In genomic region chr9:69035438-69036316, GRCh38 we compare ENCODE assay signal across 8 cellular contexts. TPM values are rescaled to one million over a fixed set of nuclear protein-coding genes. Genes with fewer than 3 reads are reported as not detected.
DNase-seq lines count a peak whose midpoint lies in the region; ATAC-seq and TF ChIP-seq lines count a peak whose summit lies in the region.

Gene FXN (plus strand): TSS chr9:69035752. CDS start chr9:69035783, 31 bp downstream.

- H3K4me3 Mint-ChIP-seq in activated naive CD4-positive, alpha-beta T cell treated with anti-CD3 and anti-CD28 coated beads, Interleukin-2, amount 10 ng/mL, durations not matched to agents 7 days and 5 days = peak within 1 kb of the TSS; percentile 93

- H3K4me1 ChIP-seq in osteoblast (ENCODE audit: insufficient read depth, low read length) (no peaks in the 10 kb centered on the region), thymus (ENCODE audit: control insufficient read depth, insufficient read depth, low read length) (peaks cover 2% of the 10 kb centered on the region)

- peak within 1 kb of the TSS; percentile 99 for H2AFZ ChIP-seq in osteoblast (ENCODE audit: low read length)

- H3K4me1 Mint-ChIP-seq in activated naive CD4-positive, alpha-beta T cell treated with anti-CD3 and anti-CD28 coated beads, Interleukin-2, amount 10 ng/mL, durations not matched to agents 7 days and 5 days = peaks cover 50% of the 10 kb centered on the region

- no peaks in the 10 kb centered on the region for H4K20me1 ChIP-seq in osteoblast (ENCODE audit: insufficient read depth, low read length)

- peak; percentile 95 for ATAC-seq in GM21786 (IDR thresholded peaks at IDR 0.05; ENCODE audit: unreplicated experiment)

- peak within 1 kb of the TSS; percentile 43 for H3K27ac ChIP-seq in KOPT-K1 (ENCODE audit: low read depth, low read length, poor library complexity, severe bottlenecking)
- H3K27ac ChIP-seq in SK-N-MC = no peak within 1 kb of the TSS
- peak within 1 kb of the TSS; percentile 60 for H3K27ac ChIP-seq in osteoblast (ENCODE audit: low read depth, low read length)
- H3K27ac ChIP-seq in thymus (ENCODE audit: low read depth) = peak within 1 kb of the TSS; percentile 53

- peak within 1 kb of the TSS; percentile 88 for H3K27ac Mint-ChIP-seq in activated naive CD4-positive, alpha-beta T cell treated with anti-CD3 and anti-CD28 coated beads, Interleukin-2, amount 10 ng/mL, durations not matched to agents 7 days and 5 days

- H3K79me2 ChIP-seq in osteoblast (ENCODE audit: insufficient read depth, low read length) = peaks cover 35% of the 10 kb centered on the region

- peaks cover 7% of the 10 kb centered on the region for H3K36me3 Mint-ChIP-seq in activated naive CD4-positive, alpha-beta T cell treated with anti-CD3 and anti-CD28 coated beads, Interleukin-2, amount 10 ng/mL, durations not matched to agents 7 days and 5 days

- DNase-seq in ELR (ENCODE audit: low read depth) (peak; percentile 79), SK-N-MC (ENCODE audit: low read depth, low spot score) (no peak), globus pallidus (ENCODE audit: low spot score) (peak; percentile 76), osteoblast (ENCODE audit: insufficient read length, low spot score, missing footprints) (peak; percentile 98)
- peak; percentile 83 for DNase-seq in activated naive CD4-positive, alpha-beta T cell treated with anti-CD3 and anti-CD28 coated beads, Interleukin-2, amount 10 ng/mL, durations not matched to agents 7 days and 5 days

- TF ChIP-seq CTCF in osteoblast (IDR thresholded peaks at IDR 0.05; ENCODE audit: extremely low read depth, low read depth, low read length) = peak; percentile 95

- peak within 1 kb of the TSS; percentile 80 for H3K9ac ChIP-seq in SK-N-MC (ENCODE audit: insufficient read length)

- no peaks in the 10 kb centered on the region for H3K9me3 Mint-ChIP-seq in activated naive CD4-positive, alpha-beta T cell treated with anti-CD3 and anti-CD28 coated beads, Interleukin-2, amount 10 ng/mL, durations not matched to agents 7 days and 5 days

- 1% methylated on average over 75 of the region's 75 CpGs for WGBS in thymus

- peak within 1 kb of the TSS; percentile 88 for H3K4me3 ChIP-seq in SK-N-MC
- H3K4me3 ChIP-seq in osteoblast (ENCODE audit: insufficient read depth, low read length) = peak within 1 kb of the TSS; percentile 98
- H3K4me3 ChIP-seq in thymus (ENCODE audit: low read length) = peak within 1 kb of the TSS; percentile 56

- no peaks in the 10 kb centered on the region for H3K36me3 ChIP-seq in KOPT-K1 (ENCODE audit: insufficient read depth, low read length)
- no peaks in the 10 kb centered on the region for H3K36me3 ChIP-seq in SK-N-MC (ENCODE audit: insufficient read depth, low read length)
- no peaks in the 10 kb centered on the region for H3K36me3 ChIP-seq in osteoblast (ENCODE audit: insufficient read depth, low read length)
- H3K36me3 ChIP-seq in thymus (ENCODE audit: control insufficient read depth, insufficient read depth) = no peaks in the 10 kb centered on the region

- H3K4me2 ChIP-seq in osteoblast (ENCODE audit: insufficient read depth, low read length) = peak within 1 kb of the TSS; percentile 92

- CTCF ChIA-PET in activated naive CD4-positive, alpha-beta T cell treated with anti-CD3 and anti-CD28 coated beads, Interleukin-2, amount 10 ng/mL, durations not matched to agents 7 days and 5 days (lab: Charles Lee) = interaction anchor here (0.6 to 2.7 kb wide), 19 partner anchors 9 to 455 kb away, joined by 3 to 32 read pairs (median 4); partner anchors contain the start of gene PIP5K1B

- H3K9me3 ChIP-seq in KOPT-K1 (ENCODE audit: insufficient read depth, low read length, poor library complexity, severe bottlenecking) (no peaks in the 10 kb centered on the region), SK-N-MC (ENCODE audit: low read depth, low read length) (no peaks in the 10 kb centered on the region), osteoblast (ENCODE audit: low read depth, low read length) (no peaks in the 10 kb centered on the region), thymus (ENCODE audit: control insufficient read depth) (no peaks in the 10 kb centered on the region)

- H3K27me3 ChIP-seq in osteoblast (ENCODE audit: insufficient read depth, low read length) (no peaks in the 10 kb centered on the region), thymus (ENCODE audit: control insufficient read depth, insufficient read depth) (no peaks in the 10 kb centered on the region)

- H3K27me3 Mint-ChIP-seq in activated naive CD4-positive, alpha-beta T cell treated with anti-CD3 and anti-CD28 coated beads, Interleukin-2, amount 10 ng/mL, durations not matched to agents 7 days and 5 days = no peaks in the 10 kb centered on the region

RNA-seq across cellular contexts. Expression of gene FXN, which starts in this region (rescaled TPM):
- 2.2 and 4.1 TPM in 2 replicates for total RNA-seq in osteoblast
- 7.7 TPM for polyA plus RNA-seq in thymus
